Comparison of ENCODE assay signal across 8 cellular contexts in genomic region chr5:87412417-87413115, GRCh38. TPM values are rescaled to one million over a fixed set of nuclear protein-coding genes. Genes with fewer than 3 reads are reported as not detected.
DNase-seq lines count a peak whose midpoint lies in the region; ATAC-seq and TF ChIP-seq lines count a peak whose summit lies in the region.

Gene CCNH, minus strand, starts transcription at chr5:87412930. Its CDS starts 136 bp downstream, at chr5:87412794.

- H3K27me3 Mint-ChIP-seq in activated naive CD8-positive, alpha-beta T cell treated with anti-CD3 and anti-CD28 coated beads, Interleukin-2, amount 50 U/mL, for 24 hours: no peaks in the 10 kb centered on the region

- H3K27ac ChIP-seq in ovary (peak within 1 kb of the TSS; percentile 95), thyroid gland (peak within 1 kb of the TSS; percentile 93 to 99 (median 94))

- ATAC-seq in HG02763 (IDR thresholded peaks at IDR 0.05; ENCODE audit: unreplicated experiment) (peak; percentile 99), Right ventricle myocardium inferior (peak; percentile 100)
- ATAC-seq in activated naive CD8-positive, alpha-beta T cell treated with anti-CD3 and anti-CD28 coated beads, Interleukin-2, amount 50 U/mL, for 24 hours: peak; percentile 100

- no peaks in the 10 kb centered on the region for H3K9me3 ChIP-seq in ovary
- no peaks in the 10 kb centered on the region for H3K9me3 ChIP-seq in thyroid gland

- no peaks in the 10 kb centered on the region for H3K4me1 ChIP-seq in ovary (ENCODE audit: insufficient read depth)
- H3K4me1 ChIP-seq in thyroid gland: peaks cover 6 to 10% of the 10 kb centered on the region in 2 donors

- intact Hi-C loops in Right ventricle myocardium inferior (cut with DNase I) (loop anchor here (5.0 to 10.0 kb wide), 2 partner anchors 145 to 1272 kb away; partner anchors contain the start of gene RASA1), ovary (cut with DNase I) (loop anchor here in 1 of 4 donors (10.0 kb wide), 1 partner anchor 148 kb away; the partner anchor contains the start of gene RASA1), thyroid gland (cut with DNase I) (no loop called here)

- H3K4me3 ChIP-seq in GM12865 (ENCODE audit: low read depth, low read length) (peak within 1 kb of the TSS; percentile 84), ovary (peak within 1 kb of the TSS; percentile 75), thyroid gland (replicated peaks in 1 of 3) (peak within 1 kb of the TSS; percentile 71 to 98 (median 80))

- no peaks in the 10 kb centered on the region for H3K27me3 ChIP-seq in ovary
- no peaks in the 10 kb centered on the region for H3K27me3 ChIP-seq in thyroid gland

- H3K9me3 Mint-ChIP-seq in activated naive CD8-positive, alpha-beta T cell treated with anti-CD3 and anti-CD28 coated beads, Interleukin-2, amount 50 U/mL, for 24 hours: no peaks in the 10 kb centered on the region

- TF ChIP-seq CTCF in GM12865 (IDR thresholded peaks at IDR 0.05; ENCODE audit: insufficient read depth, low read depth, low read length, missing control alignments) (no peak), ovary (IDR thresholded peaks at IDR 0.05) (no peak), thyroid gland (IDR thresholded peaks at IDR 0.05) (no peak)

- H3K36me3 ChIP-seq in ovary (no peaks in the 10 kb centered on the region), thyroid gland (peaks cover 4 to 15% of the 10 kb centered on the region in 2 donors)

- H3K36me3 Mint-ChIP-seq in activated naive CD8-positive, alpha-beta T cell treated with anti-CD3 and anti-CD28 coated beads, Interleukin-2, amount 50 U/mL, for 24 hours (ENCODE audit: low read depth): peaks cover 36% of the 10 kb centered on the region

- peak; percentile 96 for TF ChIP-seq EP300 in ovary (IDR thresholded peaks at IDR 0.05)

- H3K27ac Mint-ChIP-seq in activated naive CD8-positive, alpha-beta T cell treated with anti-CD3 and anti-CD28 coated beads, Interleukin-2, amount 50 U/mL, for 24 hours: peak within 1 kb of the TSS; percentile 95

- H3K4me1 Mint-ChIP-seq in activated naive CD8-positive, alpha-beta T cell treated with anti-CD3 and anti-CD28 coated beads, Interleukin-2, amount 50 U/mL, for 24 hours: peaks cover 43% of the 10 kb centered on the region

- H3K4me3 Mint-ChIP-seq in activated naive CD8-positive, alpha-beta T cell treated with anti-CD3 and anti-CD28 coated beads, Interleukin-2, amount 50 U/mL, for 24 hours: peak within 1 kb of the TSS; percentile 97

- DNase-seq in GM12865 (ENCODE audit: low read depth) (peak; percentile 98), NCI-H1417 treated with DMSO at 0.1 percent for 48 hours (lab: John Stamatoyannopoulos, UW) (peak; percentile 84), SW480 (ENCODE audit: low spot score) (peak; percentile 95), Right ventricle myocardium inferior (ENCODE audit: missing footprints) (peak; percentile 98), ovary (peak; percentile 97 to 99 (median 97)), thyroid gland (peak; percentile 99)
- DNase-seq in activated naive CD8-positive, alpha-beta T cell treated with anti-CD3 and anti-CD28 coated beads, Interleukin-2, amount 50 U/mL, for 24 hours: peak; percentile 95

- 0% methylated on average over 33 to 58 of the region's 58 CpGs for WGBS in ovary, 3 donors
- WGBS in thyroid gland, 2 donors: 0 to 1% methylated on average over 32 to 34 of the region's 58 CpGs

- TF ChIP-seq POLR2A in ovary (IDR thresholded peaks at IDR 0.05) (peak; percentile 96), thyroid gland (IDR thresholded peaks at IDR 0.05) (peak; percentile 72 to 96)

RNA-seq across cellular contexts. Expression of gene CCNH, which starts in this region (rescaled TPM):
- total RNA-seq in Right ventricle myocardium inferior (18.4 TPM), ovary (100 to 1,000 TPM in 2 of 7 donors, 10 to 100 TPM in 5; 37.8 to 160 (median 49.0) TPM), thyroid gland (100 to 1,000 TPM; 110 to 218 (median 146) TPM)
- polyA plus RNA-seq in ovary: 10 to 100 TPM; 21.7 to 26.0 TPM

Comparison
In these comparisons a context has a peak if more than half of its experiments do, and no peak if none do; other contexts are left out.
1. Peak in every context shown above with its lines: DNase-seq, ATAC-seq, H3K4me3 ChIP-seq and H3K27ac ChIP-seq.